ENCODE assay signal across 8 cellular contexts in genomic region chr7:2757361-2757903, GRCh38.
DNase-seq lines count a peak whose midpoint lies in the region; ATAC-seq and TF ChIP-seq lines count a peak whose summit lies in the region.

No MANE protein-coding gene starts in this region.

- ATAC-seq in GM18502 (IDR thresholded peaks at IDR 0.05; ENCODE audit: poor library complexity, unreplicated experiment) (peak; percentile 14), HG03378 (IDR thresholded peaks at IDR 0.05; ENCODE audit: unreplicated experiment) (peak; percentile 10), Right ventricle myocardium superior (ENCODE audit: poor library complexity) (peak; percentile 8)

- H3K4me3 ChIP-seq in skeletal muscle satellite cell (ENCODE audit: low read length), result peak overlapping the region; percentile 54

- peak overlapping the region; percentile 96 for H3K27ac Mint-ChIP-seq in activated CD4-positive, alpha-beta memory T cell treated with anti-CD3 and anti-CD28 coated beads for 36 hours

- peaks cover 47% of the 10 kb centered on the region for H3K4me1 Mint-ChIP-seq in activated CD4-positive, alpha-beta memory T cell treated with anti-CD3 and anti-CD28 coated beads for 36 hours (ENCODE audit: low read depth)

- H3K9me3 Mint-ChIP-seq in activated CD4-positive, alpha-beta memory T cell treated with anti-CD3 and anti-CD28 coated beads for 36 hours, result no peaks in the 10 kb centered on the region

- no peaks in the 10 kb centered on the region for H3K36me3 ChIP-seq in skeletal muscle satellite cell (ENCODE audit: insufficient read depth, low read length)

- peaks cover 20% of the 10 kb centered on the region for H3K36me3 Mint-ChIP-seq in activated CD4-positive, alpha-beta memory T cell treated with anti-CD3 and anti-CD28 coated beads for 36 hours

- H3K4me1 ChIP-seq in skeletal muscle satellite cell (ENCODE audit: control insufficient read depth, insufficient read depth, low read length), result peaks cover 59% of the 10 kb centered on the region

- H3K9ac ChIP-seq in skeletal muscle satellite cell (ENCODE audit: low read depth, low read length), result peak overlapping the region; percentile 47

- CTCF ChIA-PET in activated CD4-positive, alpha-beta memory T cell treated with anti-CD3 and anti-CD28 coated beads for 36 hours (lab: Charles Lee), result interaction anchor here (1.1 to 3.3 kb wide), 6 partner anchors 15 to 64 kb away, joined by 3 to 30 read pairs (median 8); no protein-coding TSS in a partner anchor
- CTCF ChIA-PET in HEK293T (lab: Yijun Ruan, JAX), result interaction anchor here (0.6 to 1.4 kb wide), 3 partner anchors 48 to 1575 kb away, joined by 3 to 5 read pairs (median 4); no protein-coding TSS in a partner anchor

- no peaks in the 10 kb centered on the region for H3K27me3 ChIP-seq in skeletal muscle satellite cell (ENCODE audit: control insufficient read depth, insufficient read depth, low read length)

- no peaks in the 10 kb centered on the region for H3K27me3 Mint-ChIP-seq in activated CD4-positive, alpha-beta memory T cell treated with anti-CD3 and anti-CD28 coated beads for 36 hours

- H3K4me3 Mint-ChIP-seq in activated CD4-positive, alpha-beta memory T cell treated with anti-CD3 and anti-CD28 coated beads for 36 hours, result peak overlapping the region; percentile 57

- no peaks in the 10 kb centered on the region for H3K9me3 ChIP-seq in skeletal muscle satellite cell (replicated peaks; ENCODE audit: low read length)

- peak; percentile 29 for DNase-seq in activated CD4-positive, alpha-beta memory T cell treated with anti-CD3 and anti-CD28 coated beads for 36 hours
- DNase-seq in Right ventricle myocardium superior (peak; percentile 70), HEK293T (ENCODE audit: extremely low spot score) (no peak), NCI-H128 (lab: John Stamatoyannopoulos, UW; ENCODE audit: unreplicated experiment) (no peak), NCI-H526 (lab: John Stamatoyannopoulos, UW) (no peak)

- H3K4me2 ChIP-seq in skeletal muscle satellite cell (ENCODE audit: low read length), result peak overlapping the region; percentile 78

- POLR2A ChIA-PET in activated CD4-positive, alpha-beta memory T cell treated with anti-CD3 and anti-CD28 coated beads for 36 hours (lab: Charles Lee), result interaction anchor here (0.7 to 1.6 kb wide), 8 partner anchors 15 to 351 kb away, joined by 3 to 13 read pairs (median 4); no protein-coding TSS in a partner anchor
- POLR2A ChIA-PET in HEK293T (lab: Yijun Ruan, JAX), result interaction anchor here (0.8 to 1.4 kb wide), 6 partner anchors 15 to 50 kb away, joined by 3 to 4 read pairs (median 3); no protein-coding TSS in a partner anchor

- intact Hi-C loops in activated CD4-positive, alpha-beta memory T cell treated with anti-CD3 and anti-CD28 coated beads for 36 hours (cut with micrococcal nuclease), result loop anchor here (2.0 to 10.0 kb wide), 3 partner anchors 15 to 357 kb away; no protein-coding TSS in a partner anchor
- intact Hi-C loops in Right ventricle myocardium superior (cut with DNase I), result no loop called here

TF ChIP-seq in HEK293T, 16 proteins besides CTCF, POLR2A, EP300 and RAD21:
- TF ChIP-seq ELF4 (IDR thresholded peaks at IDR 0.05) (no peak), BHLHE40 (IDR thresholded peaks at IDR 0.05; ENCODE audit: borderline replicate concordance) (no peak), LEF1 (IDR thresholded peaks at IDR 0.05; ENCODE audit: borderline replicate concordance) (no peak)

Comparison
In these comparisons a context has a peak if more than half of its experiments do, and no peak if none do; other contexts are left out.
1. DNase-seq: peak in activated CD4-positive, alpha-beta memory T cell treated with anti-CD3 and anti-CD28 coated beads for 36 hours (single experiment) and Right ventricle myocardium superior (single experiment); none in HEK293T (single experiment), NCI-H128 (single experiment) and NCI-H526 (0 of 2).
2. Peak in every context shown above with its lines, with median percentiles within 50 percentile points of each other: ATAC-seq.